In genomic region chr12:79677667-79678066, GRCh38 we compare ENCODE assay signal across 18 cellular contexts. TPM values are rescaled to one million over a fixed set of nuclear protein-coding genes. Genes with fewer than 3 reads are reported as not detected.
DNase-seq lines count a peak whose midpoint lies in the region; TF ChIP-seq lines count a peak whose summit lies in the region.
"Had no signal": no experiment of that assay in that cellular context is flagged by ENCODE, and none has a peak within 500 bp of the region (broad histone marks: within the 10 kb centered on the region; RNA-seq: fewer than 3 reads in every experiment).

No MANE protein-coding gene starts in this region.

- H3K4me3 ChIP-seq in colonic mucosa (no peak overlapping the region), mucosa of rectum (ENCODE audit: low read length in 2 of 2) (peak overlapping the region; percentile 20 to 45), transverse colon (no peak overlapping the region)
- H3K4me3 ChIP-seq: HAP-1 had no signal

- H3K9ac ChIP-seq in colonic mucosa (ENCODE audit: low read depth in 2 of 2, low read length in 2 of 2) (no peak overlapping the region), mucosa of rectum (ENCODE audit: low read depth in 1 of 2, low read length in 2 of 2) (no peak overlapping the region)

- H3K36me3 ChIP-seq in colonic mucosa: no peaks in the 10 kb centered on the region
- no peaks in the 10 kb centered on the region for H3K36me3 ChIP-seq in mucosa of rectum (ENCODE audit: control insufficient read depth in 2 of 2, insufficient read depth in 2 of 2, low read length in 2 of 2)
- H3K36me3 ChIP-seq in transverse colon: no peaks in the 10 kb centered on the region
- H3K36me3 ChIP-seq: BE2C had no signal

- H3K27ac ChIP-seq in colonic mucosa (peak overlapping the region; percentile 72), mucosa of rectum (ENCODE audit: low read depth in 2 of 2, low read length in 2 of 2) (peak overlapping the region in 1 of 2 donors; percentile 53), transverse colon (peak overlapping the region; percentile 52 to 75 (median 72))

- in situ Hi-C loops in transverse colon (cut with MboI; ENCODE audit: low pct_ligation_motif_present in 1 of 4, low pct_unique_long_range_greater_than_20kb in 1 of 4, low sequenced_read_pairs in 3 of 4): loop anchor here in 1 of 4 donors (25.0 kb wide), 1 partner anchor 265 kb away; no protein-coding TSS in a partner anchor

- DNase-seq in LoVo (ENCODE audit: low spot score) (peak; percentile 50), colonic mucosa (no peak), transverse colon (no peak), NCI-H1694 (lab: John Stamatoyannopoulos, UW) (no peak)
- DNase-seq in stimulated activated CD4-positive, alpha-beta T cell treated with anti-CD3 and anti-CD28 coated beads, Interleukin-4, amount 100 ng/mL, for 24 hours: no peak
- DNase-seq in stimulated activated naive CD4-positive, alpha-beta T cell (lab: John Stamatoyannopoulos, UW): no peak
- DNase-seq: ACHN; BE2C; C1 segment of cervical spinal cord; CD4-positive, CD25-positive, alpha-beta regulatory T cell; CD8-positive, alpha-beta memory T cell; COR-L47; DMS 273 treated with DMSO at 0.1 percent for 48 hours; DMS53; DND-41; EL had no signal

- no peak for TF ChIP-seq EP300 in transverse colon (IDR thresholded peaks at IDR 0.05; ENCODE audit: low read depth)

- TF ChIP-seq CTCF in colonic mucosa (IDR thresholded peaks at IDR 0.05) (no peak), transverse colon (IDR thresholded peaks at IDR 0.05) (no peak)

- intact Hi-C loops in colonic mucosa (cut with DNase I): no loop called here
- intact Hi-C loops in transverse colon (cut with DNase I; ENCODE audit: low total_unique reads): no loop called here

- TF ChIP-seq POLR2A in transverse colon (IDR thresholded peaks at IDR 0.05): no peak

- H3K9me3 ChIP-seq in colonic mucosa (no peaks in the 10 kb centered on the region), mucosa of rectum (ENCODE audit: control insufficient read depth in 2 of 2, low read length in 2 of 2) (no peaks in the 10 kb centered on the region), transverse colon (no peaks in the 10 kb centered on the region)
- H3K9me3 ChIP-seq: BE2C had no signal

- H3K27me3 ChIP-seq in colonic mucosa: no peaks in the 10 kb centered on the region
- no peaks in the 10 kb centered on the region for H3K27me3 ChIP-seq in mucosa of rectum (ENCODE audit: control insufficient read depth in 2 of 2, insufficient read depth in 2 of 2, low read length in 2 of 2)
- no peaks in the 10 kb centered on the region for H3K27me3 ChIP-seq in transverse colon

- 59 to 65% methylated on average over 2 of the region's 2 CpGs for WGBS in transverse colon (ENCODE audit: low coverage in 1 of 2), 2 donors

- peaks cover 4% of the 10 kb centered on the region for H3K4me1 ChIP-seq in colonic mucosa
- peaks cover 25 to 43% of the 10 kb centered on the region in 2 donors for H3K4me1 ChIP-seq in mucosa of rectum (ENCODE audit: control insufficient read depth in 2 of 2, insufficient read depth in 2 of 2, low read length in 2 of 2)
- H3K4me1 ChIP-seq in transverse colon: peaks cover 0 to 66% (median 35%) of the 10 kb centered on the region in 4 donors
- H3K4me1 ChIP-seq: BE2C had no signal

RNA-seq across cellular contexts. Expression of gene PAWR, which starts 13.1 kb away (rescaled TPM):
- total RNA-seq in colonic mucosa (100 to 1,000 TPM; 135 to 211 TPM), transverse colon (100 to 1,000 TPM in 2 of 4 donors, 10 to 100 TPM in 2; 82.3 to 188 (median 115) TPM)

Comparison
In these comparisons a context has a peak if more than half of its experiments do, and no peak if none do; other contexts are left out.
1. H3K4me3 ChIP-seq: peak in mucosa of rectum (2 of 2); none in colonic mucosa (single experiment) and transverse colon (0 of 4).